Comparison of ENCODE assay signal across 8 cellular contexts in the genomic region with DNA sequence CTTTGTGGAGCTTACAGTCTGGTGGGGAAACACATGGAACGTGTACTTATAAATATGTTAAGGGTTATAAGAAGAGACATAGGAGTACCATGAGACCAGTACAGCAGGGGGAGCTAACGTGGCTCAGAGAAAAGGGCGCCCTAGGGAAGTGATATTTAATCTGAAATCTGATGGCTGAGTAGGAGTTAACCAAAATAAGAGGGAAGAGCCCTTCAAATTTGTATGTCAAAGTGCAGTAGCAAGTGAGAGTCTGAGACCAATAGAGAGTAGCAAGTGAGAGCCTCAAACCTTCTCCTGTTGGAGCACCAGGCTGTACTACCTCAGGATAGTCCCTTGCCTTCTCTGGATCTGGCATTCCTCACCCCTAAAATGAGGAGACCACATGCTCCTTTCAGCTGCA. TPM values are rescaled to one million over a fixed set of nuclear protein-coding genes. Genes with fewer than 3 reads are reported as not detected.
DNase-seq lines count a peak whose midpoint lies in the region; ATAC-seq and TF ChIP-seq lines count a peak whose summit lies in the region.

No MANE protein-coding gene starts in this region.

- no peaks in the 10 kb centered on the region for H4K20me1 ChIP-seq in BLaER1

- no peak overlapping the region; the same call in 1 of the 2 replicates for H3K9ac ChIP-seq in BLaER1

- no peaks in the 10 kb centered on the region for H3K36me3 ChIP-seq in BLaER1
- H3K36me3 ChIP-seq in lower lobe of right lung = no peaks in the 10 kb centered on the region

- peak overlapping the region; percentile 53 for H3K4me2 ChIP-seq in BLaER1

- TF ChIP-seq CTCF in WTC11 (IDR thresholded peaks at IDR 0.05) = no peak
- TF ChIP-seq CTCF in lower lobe of right lung (IDR thresholded peaks at IDR 0.05) = peak; percentile 32

- no peak overlapping the region for H3K27ac Mint-ChIP-seq in WTC11

- no peaks in the 10 kb centered on the region for H3K9me3 ChIP-seq in BLaER1
- H3K9me3 ChIP-seq in lower lobe of right lung = no peaks in the 10 kb centered on the region

- no peak overlapping the region for H3K4me3 Mint-ChIP-seq in WTC11

- H3K36me3 Mint-ChIP-seq in WTC11 = no peaks in the 10 kb centered on the region

- H3K27me3 Mint-ChIP-seq in WTC11 (ENCODE audit: low read depth) = no peaks in the 10 kb centered on the region

- H3K27me3 ChIP-seq in BLaER1 (no peaks in the 10 kb centered on the region), lower lobe of right lung (ENCODE audit: low read depth) (no peaks in the 10 kb centered on the region)

- POLR2A ChIA-PET in WTC11 (lab: Charles Lee) = no interaction called here

- ATAC-seq in WTC11 = peak; percentile 41; the same call in 1 of the 2 replicates
- ATAC-seq in lower lobe of right lung = peak; percentile 68 to 74

- no peaks in the 10 kb centered on the region for H3K4me1 Mint-ChIP-seq in WTC11

- CTCF ChIA-PET in WTC11 (lab: Charles Lee) = interaction anchor here (0.5 to 2.8 kb wide), 13 partner anchors 10 to 296 kb away, joined by 3 to 13 read pairs (median 3); no protein-coding TSS in a partner anchor

- H3K4me1 ChIP-seq in BLaER1 (peaks cover 80% of the 10 kb centered on the region), lower lobe of right lung (peaks cover 65% of the 10 kb centered on the region)

- peak; percentile 55 for DNase-seq in HT1080 (ENCODE audit: low read depth)
- no peak for DNase-seq in WTC11 (ENCODE audit: low spot score)
- no peak for DNase-seq in lower lobe of right lung
- DNase-seq in NCI-H774 (lab: John Stamatoyannopoulos, UW) = no peak
- DNase-seq in NCI-H2081 treated with DMSO at 0.1 percent for 48 hours (lab: John Stamatoyannopoulos, UW) = no peak
- DNase-seq in central memory CD4-positive, alpha-beta T cell = no peak
- DNase-seq in D341Med (ENCODE audit: low spot score) = no peak

- H3K9me3 Mint-ChIP-seq in WTC11 = no peaks in the 10 kb centered on the region

- H3K27ac ChIP-seq in BLaER1 (no peak overlapping the region; the same call in 1 of the 2 replicates), lower lobe of right lung (peak overlapping the region; percentile 16)

- H3K4me3 ChIP-seq in BLaER1 = no peak overlapping the region
- H3K4me3 ChIP-seq in lower lobe of right lung = no peak overlapping the region

- intact Hi-C loops in lower lobe of right lung (cut with DNase I) = no loop called here

TF ChIP-seq in WTC11, 78 proteins besides CTCF, POLR2A, EP300 and RAD21 (continues in another document):
- TF ChIP-seq GRHL2 (CRISPR knock-in tag; IDR thresholded peaks at IDR 0.05; ENCODE audit: insufficient replicate concordance, severe bottlenecking) = no peak
- TF ChIP-seq FOXJ3 (CRISPR knock-in tag; IDR thresholded peaks at IDR 0.05; ENCODE audit: borderline replicate concordance) = no peak
- TF ChIP-seq, protein P1, sequence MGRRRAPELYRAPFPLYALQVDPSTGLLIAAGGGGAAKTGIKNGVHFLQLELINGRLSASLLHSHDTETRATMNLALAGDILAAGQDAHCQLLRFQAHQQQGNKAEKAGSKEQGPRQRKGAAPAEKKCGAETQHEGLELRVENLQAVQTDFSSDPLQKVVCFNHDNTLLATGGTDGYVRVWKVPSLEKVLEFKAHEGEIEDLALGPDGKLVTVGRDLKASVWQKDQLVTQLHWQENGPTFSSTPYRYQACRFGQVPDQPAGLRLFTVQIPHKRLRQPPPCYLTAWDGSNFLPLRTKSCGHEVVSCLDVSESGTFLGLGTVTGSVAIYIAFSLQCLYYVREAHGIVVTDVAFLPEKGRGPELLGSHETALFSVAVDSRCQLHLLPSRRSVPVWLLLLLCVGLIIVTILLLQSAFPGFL (CRISPR knock-in tag; IDR thresholded peaks at IDR 0.05; ENCODE audit: borderline replicate concordance) = no peak
- TF ChIP-seq, protein P2, sequence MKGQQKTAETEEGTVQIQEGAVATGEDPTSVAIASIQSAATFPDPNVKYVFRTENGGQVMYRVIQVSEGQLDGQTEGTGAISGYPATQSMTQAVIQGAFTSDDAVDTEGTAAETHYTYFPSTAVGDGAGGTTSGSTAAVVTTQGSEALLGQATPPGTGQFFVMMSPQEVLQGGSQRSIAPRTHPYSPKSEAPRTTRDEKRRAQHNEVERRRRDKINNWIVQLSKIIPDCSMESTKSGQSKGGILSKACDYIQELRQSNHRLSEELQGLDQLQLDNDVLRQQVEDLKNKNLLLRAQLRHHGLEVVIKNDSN (CRISPR knock-in tag; IDR thresholded peaks at IDR 0.05) = no peak
- TF ChIP-seq, protein P3, sequence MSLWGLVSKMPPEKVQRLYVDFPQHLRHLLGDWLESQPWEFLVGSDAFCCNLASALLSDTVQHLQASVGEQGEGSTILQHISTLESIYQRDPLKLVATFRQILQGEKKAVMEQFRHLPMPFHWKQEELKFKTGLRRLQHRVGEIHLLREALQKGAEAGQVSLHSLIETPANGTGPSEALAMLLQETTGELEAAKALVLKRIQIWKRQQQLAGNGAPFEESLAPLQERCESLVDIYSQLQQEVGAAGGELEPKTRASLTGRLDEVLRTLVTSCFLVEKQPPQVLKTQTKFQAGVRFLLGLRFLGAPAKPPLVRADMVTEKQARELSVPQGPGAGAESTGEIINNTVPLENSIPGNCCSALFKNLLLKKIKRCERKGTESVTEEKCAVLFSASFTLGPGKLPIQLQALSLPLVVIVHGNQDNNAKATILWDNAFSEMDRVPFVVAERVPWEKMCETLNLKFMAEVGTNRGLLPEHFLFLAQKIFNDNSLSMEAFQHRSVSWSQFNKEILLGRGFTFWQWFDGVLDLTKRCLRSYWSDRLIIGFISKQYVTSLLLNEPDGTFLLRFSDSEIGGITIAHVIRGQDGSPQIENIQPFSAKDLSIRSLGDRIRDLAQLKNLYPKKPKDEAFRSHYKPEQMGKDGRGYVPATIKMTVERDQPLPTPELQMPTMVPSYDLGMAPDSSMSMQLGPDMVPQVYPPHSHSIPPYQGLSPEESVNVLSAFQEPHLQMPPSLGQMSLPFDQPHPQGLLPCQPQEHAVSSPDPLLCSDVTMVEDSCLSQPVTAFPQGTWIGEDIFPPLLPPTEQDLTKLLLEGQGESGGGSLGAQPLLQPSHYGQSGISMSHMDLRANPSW (CRISPR knock-in tag; conservative IDR thresholded peaks at IDR 0.05; ENCODE audit: low read depth) = no peak
- TF ChIP-seq ZBTB21 (CRISPR knock-in tag; IDR thresholded peaks at IDR 0.05; ENCODE audit: borderline replicate concordance) = no peak
- TF ChIP-seq, protein P4, sequence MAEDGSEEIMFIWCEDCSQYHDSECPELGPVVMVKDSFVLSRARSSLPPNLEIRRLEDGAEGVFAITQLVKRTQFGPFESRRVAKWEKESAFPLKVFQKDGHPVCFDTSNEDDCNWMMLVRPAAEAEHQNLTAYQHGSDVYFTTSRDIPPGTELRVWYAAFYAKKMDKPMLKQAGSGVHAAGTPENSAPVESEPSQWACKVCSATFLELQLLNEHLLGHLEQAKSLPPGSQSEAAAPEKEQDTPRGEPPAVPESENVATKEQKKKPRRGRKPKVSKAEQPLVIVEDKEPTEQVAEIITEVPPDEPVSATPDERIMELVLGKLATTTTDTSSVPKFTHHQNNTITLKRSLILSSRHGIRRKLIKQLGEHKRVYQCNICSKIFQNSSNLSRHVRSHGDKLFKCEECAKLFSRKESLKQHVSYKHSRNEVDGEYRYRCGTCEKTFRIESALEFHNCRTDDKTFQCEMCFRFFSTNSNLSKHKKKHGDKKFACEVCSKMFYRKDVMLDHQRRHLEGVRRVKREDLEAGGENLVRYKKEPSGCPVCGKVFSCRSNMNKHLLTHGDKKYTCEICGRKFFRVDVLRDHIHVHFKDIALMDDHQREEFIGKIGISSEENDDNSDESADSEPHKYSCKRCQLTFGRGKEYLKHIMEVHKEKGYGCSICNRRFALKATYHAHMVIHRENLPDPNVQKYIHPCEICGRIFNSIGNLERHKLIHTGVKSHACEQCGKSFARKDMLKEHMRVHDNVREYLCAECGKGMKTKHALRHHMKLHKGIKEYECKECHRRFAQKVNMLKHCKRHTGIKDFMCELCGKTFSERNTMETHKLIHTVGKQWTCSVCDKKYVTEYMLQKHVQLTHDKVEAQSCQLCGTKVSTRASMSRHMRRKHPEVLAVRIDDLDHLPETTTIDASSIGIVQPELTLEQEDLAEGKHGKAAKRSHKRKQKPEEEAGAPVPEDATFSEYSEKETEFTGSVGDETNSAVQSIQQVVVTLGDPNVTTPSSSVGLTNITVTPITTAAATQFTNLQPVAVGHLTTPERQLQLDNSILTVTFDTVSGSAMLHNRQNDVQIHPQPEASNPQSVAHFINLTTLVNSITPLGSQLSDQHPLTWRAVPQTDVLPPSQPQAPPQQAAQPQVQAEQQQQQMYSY (CRISPR knock-in tag; IDR thresholded peaks at IDR 0.05) = no peak
- TF ChIP-seq, protein P5, sequence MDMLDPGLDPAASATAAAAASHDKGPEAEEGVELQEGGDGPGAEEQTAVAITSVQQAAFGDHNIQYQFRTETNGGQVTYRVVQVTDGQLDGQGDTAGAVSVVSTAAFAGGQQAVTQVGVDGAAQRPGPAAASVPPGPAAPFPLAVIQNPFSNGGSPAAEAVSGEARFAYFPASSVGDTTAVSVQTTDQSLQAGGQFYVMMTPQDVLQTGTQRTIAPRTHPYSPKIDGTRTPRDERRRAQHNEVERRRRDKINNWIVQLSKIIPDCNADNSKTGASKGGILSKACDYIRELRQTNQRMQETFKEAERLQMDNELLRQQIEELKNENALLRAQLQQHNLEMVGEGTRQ (CRISPR knock-in tag; IDR thresholded peaks at IDR 0.05) = no peak
- TF ChIP-seq, protein P6, sequence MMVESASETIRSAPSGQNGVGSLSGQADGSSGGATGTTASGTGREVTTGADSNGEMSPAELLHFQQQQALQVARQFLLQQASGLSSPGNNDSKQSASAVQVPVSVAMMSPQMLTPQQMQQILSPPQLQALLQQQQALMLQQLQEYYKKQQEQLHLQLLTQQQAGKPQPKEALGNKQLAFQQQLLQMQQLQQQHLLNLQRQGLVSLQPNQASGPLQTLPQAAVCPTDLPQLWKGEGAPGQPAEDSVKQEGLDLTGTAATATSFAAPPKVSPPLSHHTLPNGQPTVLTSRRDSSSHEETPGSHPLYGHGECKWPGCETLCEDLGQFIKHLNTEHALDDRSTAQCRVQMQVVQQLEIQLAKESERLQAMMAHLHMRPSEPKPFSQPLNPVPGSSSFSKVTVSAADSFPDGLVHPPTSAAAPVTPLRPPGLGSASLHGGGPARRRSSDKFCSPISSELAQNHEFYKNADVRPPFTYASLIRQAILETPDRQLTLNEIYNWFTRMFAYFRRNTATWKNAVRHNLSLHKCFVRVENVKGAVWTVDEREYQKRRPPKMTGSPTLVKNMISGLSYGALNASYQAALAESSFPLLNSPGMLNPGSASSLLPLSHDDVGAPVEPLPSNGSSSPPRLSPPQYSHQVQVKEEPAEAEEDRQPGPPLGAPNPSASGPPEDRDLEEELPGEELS (CRISPR knock-in tag; IDR thresholded peaks at IDR 0.05) = no peak

RNA-seq across cellular contexts. Expression of a gene that starts 6.1 kb away (rescaled TPM):
- 18.2 and 19.2 TPM in 2 replicates for total RNA-seq in HT1080 (2014; rRNA removed; shearing (Covaris generic))
- polyA plus RNA-seq in HT1080 (2015; cell fraction: cytosol; rRNA removed) = 19.7 and 19.8 TPM in 2 replicates
- polyA plus RNA-seq in HT1080 (2015; cell fraction: nucleus; rRNA removed) = 5.8 and 6.3 TPM in 2 replicates
- total RNA-seq in WTC11 (2021) = 22.7 to 28.1 TPM (median 24.4 TPM) in 3 replicates
- 61.6 TPM for total RNA-seq in lower lobe of right lung

RNA-seq across cellular contexts. Expression of a gene that starts 54.4 kb away (rescaled TPM):
- 61.5 and 90.1 TPM in 2 replicates for total RNA-seq in HT1080 (2014; rRNA removed; shearing (Covaris generic))
- 117 and 126 TPM in 2 replicates for polyA plus RNA-seq in HT1080 (2015; cell fraction: cytosol; rRNA removed)
- 162 and 168 TPM in 2 replicates for polyA plus RNA-seq in HT1080 (2015; cell fraction: nucleus; rRNA removed)
- total RNA-seq in WTC11 (2021) (38.2 to 41.3 TPM (median 38.6 TPM) in 3 replicates), lower lobe of right lung (133 TPM)
